In genomic region chr17:80677214-80677756, GRCh38 we compare ENCODE assay signal across 31 cellular contexts.
DNase-seq lines count a peak whose midpoint lies in the region; ATAC-seq and TF ChIP-seq lines count a peak whose summit lies in the region.
"Had no signal": no experiment of that assay in that cellular context is flagged by ENCODE, and none has a peak within 500 bp of the region (broad histone marks: within the 10 kb centered on the region; RNA-seq: fewer than 3 reads in every experiment).

No MANE protein-coding gene starts in this region.

- ATAC-seq in activated T-helper 17 cell treated with anti-CD3 and anti-CD28 coated beads, Interleukin-2, amount 50 U/mL, for 72 hours (replicated peaks): peak; percentile 25
- no peak for ATAC-seq in GM21717 (IDR thresholded peaks at IDR 0.05; ENCODE audit: unreplicated experiment)
- ATAC-seq: foreskin keratinocyte, heart left ventricle, mucosa of descending colon, right cardiac atrium had no signal

- intact Hi-C loops in activated naive CD4-positive, alpha-beta T cell treated with anti-CD3 and anti-CD28 coated beads for 36 hours (cut with micrococcal nuclease): loop anchor here (5.0 kb wide), 2 partner anchors 85 to 215 kb away; no protein-coding TSS in a partner anchor

- H3K4me1 ChIP-seq in BE2C: peaks cover 8% of the 10 kb centered on the region

- H3K27ac ChIP-seq in KOPT-K1 (ENCODE audit: low read depth, low read length, poor library complexity, severe bottlenecking): peak overlapping the region; percentile 30
- H3K27ac ChIP-seq: BLaER1 treated with 17β-estradiol and CSF1 and Interleukin-3, amounts not matched to agents 10 nM and 100 nM; esophagus muscularis mucosa; foreskin keratinocyte; GM23248; heart left ventricle; Peyer's patch; spleen had no signal

- H3K9me3 ChIP-seq in KOPT-K1 (ENCODE audit: insufficient read depth, low read length, poor library complexity, severe bottlenecking) (no peaks in the 10 kb centered on the region), BE2C (no peaks in the 10 kb centered on the region)
- H3K9me3 ChIP-seq: esophagus muscularis mucosa, mucosa of descending colon, Peyer's patch, spleen had no signal

- no peak for TF ChIP-seq CTCF in nephron (IDR thresholded peaks at IDR 0.05; ENCODE audit: unreplicated experiment in 3 of 3)
- no peak for TF ChIP-seq CTCF in BE2C (IDR thresholded peaks at IDR 0.05; ENCODE audit: low read depth, low read length)

- peaks cover 67% of the 10 kb centered on the region for H3K4me1 Mint-ChIP-seq in activated naive CD4-positive, alpha-beta T cell treated with anti-CD3 and anti-CD28 coated beads for 36 hours (ENCODE audit: low read depth)
- peaks cover 40% of the 10 kb centered on the region for H3K4me1 Mint-ChIP-seq in activated T-helper 17 cell treated with anti-CD3 and anti-CD28 coated beads, Interleukin-2, amount 50 U/mL, for 72 hours
- H3K4me1 Mint-ChIP-seq in nephron: peaks cover 41% of the 10 kb centered on the region

- H3K9me3 Mint-ChIP-seq in activated naive CD4-positive, alpha-beta T cell treated with anti-CD3 and anti-CD28 coated beads for 36 hours: no peaks in the 10 kb centered on the region
- no peaks in the 10 kb centered on the region for H3K9me3 Mint-ChIP-seq in activated T-helper 17 cell treated with anti-CD3 and anti-CD28 coated beads, Interleukin-2, amount 50 U/mL, for 72 hours
- H3K9me3 Mint-ChIP-seq in nephron: no peaks in the 10 kb centered on the region
- H3K9me3 Mint-ChIP-seq: endodermal cell, HFFc6 had no signal

- peaks cover 1% of the 10 kb centered on the region for H3K36me3 Mint-ChIP-seq in activated naive CD4-positive, alpha-beta T cell treated with anti-CD3 and anti-CD28 coated beads for 36 hours (ENCODE audit: low read depth)
- peaks cover 5% of the 10 kb centered on the region for H3K36me3 Mint-ChIP-seq in activated T-helper 17 cell treated with anti-CD3 and anti-CD28 coated beads, Interleukin-2, amount 50 U/mL, for 72 hours (ENCODE audit: low read depth)
- no peaks in the 10 kb centered on the region for H3K36me3 Mint-ChIP-seq in nephron (ENCODE audit: low read depth)

- H3K27me3 Mint-ChIP-seq in activated naive CD4-positive, alpha-beta T cell treated with anti-CD3 and anti-CD28 coated beads for 36 hours (ENCODE audit: low read depth): no peaks in the 10 kb centered on the region
- no peaks in the 10 kb centered on the region for H3K27me3 Mint-ChIP-seq in activated T-helper 17 cell treated with anti-CD3 and anti-CD28 coated beads, Interleukin-2, amount 50 U/mL, for 72 hours
- H3K27me3 Mint-ChIP-seq in nephron (ENCODE audit: low read depth): no peaks in the 10 kb centered on the region

- no peak for DNase-seq in activated naive CD4-positive, alpha-beta T cell treated with anti-CD3 and anti-CD28 coated beads for 36 hours
- no peak for DNase-seq in activated naive CD4-positive, alpha-beta T cell (lab: John Stamatoyannopoulos, UW)
- DNase-seq in stimulated activated CD4-positive, alpha-beta T cell treated with anti-CD3 and anti-CD28 coated beads, Interleukin-1b, Interleukin-23, amount 100 ng/mL, for 48 hours: no peak
- DNase-seq in BE2C: no peak
- DNase-seq: activated CD4-positive, CD25-positive, alpha-beta regulatory T cell treated with anti-CD3 and anti-CD28 coated beads, Interleukin-2, amount 50 U/mL, for 72 hours; activated CD8-positive, alpha-beta memory T cell treated with anti-CD3 and anti-CD28 coated beads, Interleukin-2, amount 50 U/mL, for 4 hours; caudate nucleus; foreskin keratinocyte; GM23248; heart left ventricle; HFFc6; KG1; kidney; mucosa of descending colon; NCI-H1417; NCI-H2029 treated with DMSO at 0.1 percent for 48 hours; NCI-H226; Peyer's patch; posterior cingulate gyrus; right cardiac atrium; SHP77 treated with DMSO at 0.1 percent for 48 hours; spleen; stimulated activated CD4-positive, alpha-beta T cell treated with anti-CD3 and anti-CD28 coated beads, Interleukin-2, amount 100 ng/mL, for 48 hours had no signal

- no peaks in the 10 kb centered on the region for H3K27me3 ChIP-seq in BE2C
- H3K27me3 ChIP-seq: BLaER1 treated with 17β-estradiol and CSF1 and Interleukin-3, amounts not matched to agents 10 nM and 100 nM; esophagus muscularis mucosa; foreskin keratinocyte; heart left ventricle; Peyer's patch; spleen had no signal

- no peak overlapping the region for H3K4me3 ChIP-seq in BE2C (ENCODE audit: low read depth, low read length)
- H3K4me3 ChIP-seq: BLaER1 treated with 17β-estradiol and CSF1 and Interleukin-3, amounts not matched to agents 10 nM and 100 nM; esophagus muscularis mucosa; GM23248; heart left ventricle; lung; mucosa of descending colon; Peyer's patch; spleen had no signal

- peak overlapping the region; percentile 67 for H3K27ac Mint-ChIP-seq in activated naive CD4-positive, alpha-beta T cell treated with anti-CD3 and anti-CD28 coated beads for 36 hours
- H3K27ac Mint-ChIP-seq in activated T-helper 17 cell treated with anti-CD3 and anti-CD28 coated beads, Interleukin-2, amount 50 U/mL, for 72 hours: peak overlapping the region; percentile 87
- peak overlapping the region; percentile 49 to 68 (median 64) for H3K27ac Mint-ChIP-seq in nephron
- H3K27ac Mint-ChIP-seq: endodermal cell had no signal

- H3K4me3 Mint-ChIP-seq in activated naive CD4-positive, alpha-beta T cell treated with anti-CD3 and anti-CD28 coated beads for 36 hours: no peak overlapping the region
- H3K4me3 Mint-ChIP-seq in activated T-helper 17 cell treated with anti-CD3 and anti-CD28 coated beads, Interleukin-2, amount 50 U/mL, for 72 hours: peak overlapping the region; percentile 66
- H3K4me3 Mint-ChIP-seq in nephron: no peak overlapping the region
- H3K4me3 Mint-ChIP-seq: endodermal cell, HFFc6 had no signal

- CTCF ChIA-PET in activated naive CD4-positive, alpha-beta T cell treated with anti-CD3 and anti-CD28 coated beads for 36 hours (lab: Charles Lee): interaction anchor here (0.7 to 1.3 kb wide), 2 partner anchors 25 to 72 kb away, joined by 3 to 4 read pairs; no protein-coding TSS in a partner anchor

- H3K36me3 ChIP-seq in KOPT-K1 (ENCODE audit: insufficient read depth, low read length) (no peaks in the 10 kb centered on the region), BE2C (no peaks in the 10 kb centered on the region)
- H3K36me3 ChIP-seq: esophagus muscularis mucosa, heart left ventricle, Peyer's patch, spleen had no signal
